20 cellular contexts compared by ENCODE assay signal in the genomic region with DNA sequence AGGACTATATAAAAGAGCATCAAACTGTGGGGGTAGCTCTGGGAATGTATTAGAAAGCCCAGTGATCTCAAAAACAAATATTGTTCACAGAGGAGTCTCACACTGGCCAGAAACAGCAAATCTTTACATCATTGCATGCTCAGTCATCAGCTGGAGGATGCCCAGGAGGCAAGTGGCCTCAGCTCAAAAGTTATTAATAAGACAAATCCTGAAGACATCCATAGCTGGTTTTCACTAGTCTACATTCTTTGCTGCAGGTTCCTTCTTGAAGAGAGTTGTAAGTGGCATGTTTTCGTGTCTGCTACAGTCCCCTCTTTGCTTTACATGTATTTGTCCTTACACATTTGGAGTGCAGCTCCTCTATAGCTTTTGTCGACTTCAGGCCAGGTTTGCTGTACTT. TPM values are rescaled to one million over a fixed set of nuclear protein-coding genes. Genes with fewer than 3 reads are reported as not detected.
A peak's percentile ranks its signal among the peaks of the same experiment; 100 is the strongest.
DNase-seq lines count a peak whose midpoint lies in the region; ATAC-seq and TF ChIP-seq lines count a peak whose summit lies in the region.
"Had no signal": no experiment of that assay in that cellular context is flagged by ENCODE, and none has a peak within 500 bp of the region (broad histone marks: within the 10 kb centered on the region; RNA-seq: fewer than 3 reads in every experiment).

No MANE protein-coding gene starts in this region.

- H3F3A ChIP-seq in GM23338 (replicated peaks; ENCODE audit: low read depth), result no peaks in the 10 kb centered on the region

- H3K36me3 ChIP-seq in GM23338 (ENCODE audit: insufficient read depth) (no peaks in the 10 kb centered on the region), adipocyte (ENCODE audit: control insufficient read depth, insufficient read depth, low read length, severe bottlenecking) (no peaks in the 10 kb centered on the region)

- no peak overlapping the region for H3K27ac Mint-ChIP-seq in GM23338
- no peak overlapping the region for H3K27ac Mint-ChIP-seq in activated naive CD4-positive, alpha-beta T cell treated with anti-CD3 and anti-CD28 coated beads, Interleukin-2, amount 50 U/mL, for 72 hours
- H3K27ac Mint-ChIP-seq: B cell, CD14-positive monocyte had no signal

- TF ChIP-seq CTCF in GM23338 (conservative IDR thresholded peaks at IDR 0.05; ENCODE audit: low read depth in 2 of 2) (no peak), foreskin fibroblast (IDR thresholded peaks at IDR 0.05; ENCODE audit: low read depth, low read length) (no peak)

- no peak overlapping the region for H3K9ac ChIP-seq in adipocyte (ENCODE audit: low read length)

- DNase-seq in AG20443 (ENCODE audit: low spot score) (peak; percentile 36), GM23338 (ENCODE audit: low spot score) (no peak), adipocyte (ENCODE audit: low read depth) (peak; percentile 29), foreskin fibroblast (peak; percentile 10 to 55), GOT3 (lab: John Stamatoyannopoulos, UW) (no peak), COR-L47 (lab: John Stamatoyannopoulos, UW) (no peak)
- DNase-seq in activated naive CD4-positive, alpha-beta T cell treated with anti-CD3 and anti-CD28 coated beads, Interleukin-2, amount 50 U/mL, for 72 hours (ENCODE audit: low spot score in 2 of 2), result no peak
- no peak for DNase-seq in activated naive CD4-positive, alpha-beta T cell (lab: John Stamatoyannopoulos, UW)
- DNase-seq: Karpas-422, NCI-H1048, NCI-H1436, NCI-H1930, NCI-H2227 treated with DMSO at 0.1 percent for 48 hours, NCI-H510A treated with DMSO at 0.1 percent for 48 hours, NCI-H748 treated with DMSO at 0.1 percent for 48 hours, SHP77 treated with DMSO at 0.1 percent for 48 hours had no signal

- peaks cover 5% of the 10 kb centered on the region for H3K9me3 ChIP-seq in adipocyte (ENCODE audit: control insufficient read depth, low read length)

- no peak overlapping the region for H3K27ac ChIP-seq in GM23338 (ENCODE audit: low read depth)
- H3K27ac ChIP-seq: RWPE1, SK-N-MC had no signal

- H3K4me3 Mint-ChIP-seq in GM23338, result no peak overlapping the region
- H3K4me3 Mint-ChIP-seq: B cell, CD14-positive monocyte had no signal

- no peak for ATAC-seq in GM23338
- no peak for ATAC-seq in activated naive CD4-positive, alpha-beta T cell treated with anti-CD3 and anti-CD28 coated beads, Interleukin-2, amount 50 U/mL, for 72 hours

- H3K4me3 ChIP-seq in GM23338, result no peak overlapping the region
- H3K4me3 ChIP-seq in adipocyte (ENCODE audit: low read length), result no peak overlapping the region
- no peak overlapping the region for H3K4me3 ChIP-seq in foreskin fibroblast (ENCODE audit: low read depth in 1 of 2, low read length in 2 of 2)
- H3K4me3 ChIP-seq: SK-N-MC had no signal

- H3K9me2 ChIP-seq in GM23338 (ENCODE audit: insufficient read depth), result peaks cover 8% of the 10 kb centered on the region; the same call in 1 of the 2 replicates

- H3K27me3 Mint-ChIP-seq in GM23338 (ENCODE audit: insufficient read depth, low read depth, poor library complexity), result no peaks in the 10 kb centered on the region

- no peaks in the 10 kb centered on the region for H3K79me2 ChIP-seq in GM23338 (replicated peaks; ENCODE audit: insufficient read depth)

- H3K4me1 ChIP-seq in GM23338 (ENCODE audit: insufficient read depth) (no peaks in the 10 kb centered on the region), adipocyte (ENCODE audit: control insufficient read depth, insufficient read depth, low read length) (no peaks in the 10 kb centered on the region)

- H4K20me1 ChIP-seq in GM23338 (replicated peaks; ENCODE audit: insufficient read depth), result no peaks in the 10 kb centered on the region

- H3K9me3 Mint-ChIP-seq in GM23338, result peaks cover 13% of the 10 kb centered on the region; the same call in 2 of the 3 replicates
- no peaks in the 10 kb centered on the region for H3K9me3 Mint-ChIP-seq in activated naive CD4-positive, alpha-beta T cell treated with anti-CD3 and anti-CD28 coated beads, Interleukin-2, amount 50 U/mL, for 72 hours

- peak overlapping the region; percentile 10; the same call in 1 of the 2 replicates for H2AFZ ChIP-seq in GM23338

- H3K36me3 Mint-ChIP-seq in GM23338 (ENCODE audit: low read depth), result no peaks in the 10 kb centered on the region; the same call in 2 of the 3 replicates
- no peaks in the 10 kb centered on the region for H3K36me3 Mint-ChIP-seq in activated naive CD4-positive, alpha-beta T cell treated with anti-CD3 and anti-CD28 coated beads, Interleukin-2, amount 50 U/mL, for 72 hours
- H3K36me3 Mint-ChIP-seq: CD14-positive monocyte had no signal

- H3K4me1 Mint-ChIP-seq in GM23338, result no peaks in the 10 kb centered on the region
- H3K4me1 Mint-ChIP-seq: B cell, CD14-positive monocyte had no signal

- H3K4me2 ChIP-seq in GM23338, result no peak overlapping the region

- H3K27me3 ChIP-seq in GM23338 (ENCODE audit: insufficient read depth) (no peaks in the 10 kb centered on the region), adipocyte (replicated peaks; ENCODE audit: control insufficient read depth, insufficient read depth, low read length) (no peaks in the 10 kb centered on the region)

TF ChIP-seq in GM23338, 12 proteins besides CTCF, POLR2A, EP300 and RAD21 (continues in another document):
- no peak for TF ChIP-seq EZH2phosphoT487 (IDR thresholded peaks at IDR 0.05; ENCODE audit: unreplicated experiment)
- TF ChIP-seq NANOG (IDR thresholded peaks at IDR 0.05; ENCODE audit: borderline replicate concordance), result no peak
- no peak for TF ChIP-seq JUNB (IDR thresholded peaks at IDR 0.05; ENCODE audit: unreplicated experiment)
- TF ChIP-seq, protein P1, sequence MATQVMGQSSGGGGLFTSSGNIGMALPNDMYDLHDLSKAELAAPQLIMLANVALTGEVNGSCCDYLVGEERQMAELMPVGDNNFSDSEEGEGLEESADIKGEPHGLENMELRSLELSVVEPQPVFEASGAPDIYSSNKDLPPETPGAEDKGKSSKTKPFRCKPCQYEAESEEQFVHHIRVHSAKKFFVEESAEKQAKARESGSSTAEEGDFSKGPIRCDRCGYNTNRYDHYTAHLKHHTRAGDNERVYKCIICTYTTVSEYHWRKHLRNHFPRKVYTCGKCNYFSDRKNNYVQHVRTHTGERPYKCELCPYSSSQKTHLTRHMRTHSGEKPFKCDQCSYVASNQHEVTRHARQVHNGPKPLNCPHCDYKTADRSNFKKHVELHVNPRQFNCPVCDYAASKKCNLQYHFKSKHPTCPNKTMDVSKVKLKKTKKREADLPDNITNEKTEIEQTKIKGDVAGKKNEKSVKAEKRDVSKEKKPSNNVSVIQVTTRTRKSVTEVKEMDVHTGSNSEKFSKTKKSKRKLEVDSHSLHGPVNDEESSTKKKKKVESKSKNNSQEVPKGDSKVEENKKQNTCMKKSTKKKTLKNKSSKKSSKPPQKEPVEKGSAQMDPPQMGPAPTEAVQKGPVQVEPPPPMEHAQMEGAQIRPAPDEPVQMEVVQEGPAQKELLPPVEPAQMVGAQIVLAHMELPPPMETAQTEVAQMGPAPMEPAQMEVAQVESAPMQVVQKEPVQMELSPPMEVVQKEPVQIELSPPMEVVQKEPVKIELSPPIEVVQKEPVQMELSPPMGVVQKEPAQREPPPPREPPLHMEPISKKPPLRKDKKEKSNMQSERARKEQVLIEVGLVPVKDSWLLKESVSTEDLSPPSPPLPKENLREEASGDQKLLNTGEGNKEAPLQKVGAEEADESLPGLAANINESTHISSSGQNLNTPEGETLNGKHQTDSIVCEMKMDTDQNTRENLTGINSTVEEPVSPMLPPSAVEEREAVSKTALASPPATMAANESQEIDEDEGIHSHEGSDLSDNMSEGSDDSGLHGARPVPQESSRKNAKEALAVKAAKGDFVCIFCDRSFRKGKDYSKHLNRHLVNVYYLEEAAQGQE (IDR thresholded peaks at IDR 0.05; ENCODE audit: unreplicated experiment), result no peak
- TF ChIP-seq, protein P2, sequence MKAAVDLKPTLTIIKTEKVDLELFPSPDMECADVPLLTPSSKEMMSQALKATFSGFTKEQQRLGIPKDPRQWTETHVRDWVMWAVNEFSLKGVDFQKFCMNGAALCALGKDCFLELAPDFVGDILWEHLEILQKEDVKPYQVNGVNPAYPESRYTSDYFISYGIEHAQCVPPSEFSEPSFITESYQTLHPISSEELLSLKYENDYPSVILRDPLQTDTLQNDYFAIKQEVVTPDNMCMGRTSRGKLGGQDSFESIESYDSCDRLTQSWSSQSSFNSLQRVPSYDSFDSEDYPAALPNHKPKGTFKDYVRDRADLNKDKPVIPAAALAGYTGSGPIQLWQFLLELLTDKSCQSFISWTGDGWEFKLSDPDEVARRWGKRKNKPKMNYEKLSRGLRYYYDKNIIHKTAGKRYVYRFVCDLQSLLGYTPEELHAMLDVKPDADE (IDR thresholded peaks at IDR 0.05), result no peak

RNA-seq across cellular contexts. Expression of a gene that starts 8.6 kb away (rescaled TPM):
- 0.47 and 0.83 TPM in 2 replicates for total RNA-seq in GM23338 (2014; rRNA removed; shearing (Covaris generic))
- 0.63 and 1.6 TPM in 2 replicates for polyA plus RNA-seq in GM23338 (2016; fragmentation: Nextera tagmentation; extraction: Ambion mirVana)
- 10 to 100 TPM in 1 of 2 donors, 1 to 10 TPM in 1; 7.1 to 16.7 TPM for total RNA-seq in activated naive CD4-positive, alpha-beta T cell treated with anti-CD3 and anti-CD28 coated beads, Interleukin-2, amount 50 U/mL, for 72 hours

Comparison
In these comparisons a context has a peak if more than half of its experiments do, and no peak if none do; other contexts are left out.
1. DNase-seq: peak in AG20443 (single experiment), adipocyte (single experiment) and foreskin fibroblast (2 of 2); none in GM23338 (single experiment), GOT3 (single experiment), activated naive CD4-positive, alpha-beta T cell treated with anti-CD3 and anti-CD28 coated beads, Interleukin-2, amount 50 U/mL, for 72 hours (0 of 2), activated naive CD4-positive, alpha-beta T cell (0 of 4) and COR-L47 (single experiment).